15 cellular contexts compared by ENCODE assay signal in the genomic region with DNA sequence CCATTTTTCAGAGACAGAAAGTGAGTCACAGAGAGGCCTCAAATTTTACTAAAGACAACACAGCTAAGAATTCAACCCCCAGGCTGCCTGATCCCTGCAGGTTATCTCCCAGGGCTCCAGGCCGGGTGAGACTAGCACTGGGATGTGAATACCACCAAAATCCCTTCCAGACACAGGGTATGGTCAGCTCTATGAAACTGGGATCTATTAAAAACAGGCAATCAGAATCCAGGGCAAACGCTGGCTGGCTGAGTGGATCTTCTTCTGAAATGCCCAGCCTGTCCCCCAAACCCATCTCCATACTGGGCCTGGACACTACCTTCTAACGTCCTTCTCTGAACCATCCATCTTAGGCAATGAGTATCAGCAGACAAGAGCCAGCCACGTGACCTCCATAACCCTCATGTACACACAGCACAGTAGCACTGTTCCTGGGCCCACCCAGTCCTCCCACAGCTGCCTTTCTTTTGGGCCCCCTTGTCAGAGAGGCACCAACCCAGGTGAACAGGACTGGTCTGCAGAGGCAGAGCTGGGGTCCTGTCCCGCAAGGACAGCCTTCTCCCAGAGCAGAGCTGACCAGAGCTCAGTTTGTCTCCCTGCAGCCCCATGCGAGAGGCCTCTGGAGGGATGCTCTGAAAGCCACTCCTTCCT. TPM values are rescaled to one million over a fixed set of nuclear protein-coding genes. Genes with fewer than 3 reads are reported as not detected.
DNase-seq lines count a peak whose midpoint lies in the region; ATAC-seq and TF ChIP-seq lines count a peak whose summit lies in the region.
"Had no signal": no experiment of that assay in that cellular context is flagged by ENCODE, and none has a peak within 500 bp of the region (broad histone marks: within the 10 kb centered on the region; RNA-seq: fewer than 3 reads in every experiment).

No MANE protein-coding gene starts in this region.

- DNase-seq in cardiac septum (ENCODE audit: low spot score): peak; percentile 61
- no peak for DNase-seq in Right ventricle myocardium inferior (ENCODE audit: missing footprints)
- DNase-seq in SK-N-DZ (ENCODE audit: low spot score): peak; percentile 39
- no peak for DNase-seq in glutamatergic neuron
- no peak for DNase-seq in progenitor cell of endocrine pancreas (ENCODE audit: low spot score, unreplicated experiment)
- no peak for DNase-seq in NCI-H2171 treated with DMSO at 0.1 percent for 48 hours (lab: John Stamatoyannopoulos, UW)
- DNase-seq in sigmoid colon: no peak
- DNase-seq in NCI-H526 (lab: John Stamatoyannopoulos, UW): no peak
- DNase-seq: activated T-cell treated with anti-CD3 and anti-CD28 coated beads for 4 hours; islet precursor cell; NCI-H1048; stimulated activated naive CD8-positive, alpha-beta T cell treated with anti-CD3 and anti-CD28 coated beads, Interleukin-15, amount 100 ng/mL, for 72 hours; uterus had no signal

- H3K4me3 ChIP-seq in sigmoid colon: no peak overlapping the region

- H3K9me3 Mint-ChIP-seq in glutamatergic neuron (ENCODE audit: unreplicated experiment) (peaks cover 28% of the 10 kb centered on the region), progenitor cell of endocrine pancreas (ENCODE audit: low read depth) (no peaks in the 10 kb centered on the region)
- H3K9me3 Mint-ChIP-seq: activated naive CD4-positive, alpha-beta T cell treated with anti-CD3 and anti-CD28 coated beads, Interleukin-2, amount 50 U/mL, for 24 hours; stimulated activated naive CD8-positive, alpha-beta T cell treated with anti-CD3 and anti-CD28 coated beads, Interleukin-15, amount 100 ng/mL, for 72 hours had no signal

- H3K27me3 Mint-ChIP-seq in glutamatergic neuron (ENCODE audit: unreplicated experiment): peaks cover 26% of the 10 kb centered on the region
- H3K27me3 Mint-ChIP-seq in progenitor cell of endocrine pancreas: peaks cover 73% of the 10 kb centered on the region

- intact Hi-C loops in cardiac septum (cut with DNase I): loop anchor here (2.0 to 10.0 kb wide), 2 partner anchors 65 to 229 kb away; partner anchors contain the start of gene TOPBP1
- intact Hi-C loops in Right ventricle myocardium inferior (cut with DNase I): loop anchor here (2.0 kb wide), 1 partner anchor 65 kb away; no protein-coding TSS in a partner anchor
- intact Hi-C loops in sigmoid colon (cut with DNase I): no loop called here

- no peak for ATAC-seq in Right ventricle myocardium inferior

- H3K4me1 Mint-ChIP-seq in glutamatergic neuron (ENCODE audit: low read depth, unreplicated experiment) (peaks cover 36% of the 10 kb centered on the region), progenitor cell of endocrine pancreas (ENCODE audit: low read depth) (no peaks in the 10 kb centered on the region)
- H3K4me1 Mint-ChIP-seq: activated naive CD4-positive, alpha-beta T cell treated with anti-CD3 and anti-CD28 coated beads, Interleukin-2, amount 50 U/mL, for 24 hours had no signal

- H3K27ac ChIP-seq in sigmoid colon: no peak overlapping the region
- H3K27ac ChIP-seq: cardiac muscle cell, uterus had no signal

- WGBS in sigmoid colon, 2 donors: 74 to 89% methylated on average over 6 of the region's 6 CpGs

- H3K27ac Mint-ChIP-seq in glutamatergic neuron (ENCODE audit: unreplicated experiment): peak overlapping the region; percentile 97
- no peak overlapping the region for H3K27ac Mint-ChIP-seq in progenitor cell of endocrine pancreas
- H3K27ac Mint-ChIP-seq: activated naive CD4-positive, alpha-beta T cell treated with anti-CD3 and anti-CD28 coated beads, Interleukin-2, amount 50 U/mL, for 24 hours; stimulated activated naive CD8-positive, alpha-beta T cell treated with anti-CD3 and anti-CD28 coated beads, Interleukin-15, amount 100 ng/mL, for 72 hours had no signal

- H3K27me3 ChIP-seq in sigmoid colon: no peaks in the 10 kb centered on the region
- H3K27me3 ChIP-seq: uterus had no signal

- no peak for TF ChIP-seq CTCF in glutamatergic neuron (IDR thresholded peaks at IDR 0.05; ENCODE audit: partially characterized antibody, unreplicated experiment)
- TF ChIP-seq CTCF in progenitor cell of endocrine pancreas (IDR thresholded peaks at IDR 0.05; ENCODE audit: unreplicated experiment): no peak
- TF ChIP-seq CTCF in sigmoid colon (IDR thresholded peaks at IDR 0.05): no peak

- H3K4me1 ChIP-seq in sigmoid colon: peaks cover 0 to 19% (median 10%) of the 10 kb centered on the region in 4 donors
- H3K4me1 ChIP-seq: uterus had no signal

- TF ChIP-seq EP300 in sigmoid colon (IDR thresholded peaks at IDR 0.05): no peak

- peak overlapping the region; percentile 86 for H3K4me3 Mint-ChIP-seq in glutamatergic neuron (ENCODE audit: unreplicated experiment)
- peak overlapping the region; percentile 71 for H3K4me3 Mint-ChIP-seq in progenitor cell of endocrine pancreas (ENCODE audit: low read depth)
- H3K4me3 Mint-ChIP-seq: activated naive CD4-positive, alpha-beta T cell treated with anti-CD3 and anti-CD28 coated beads, Interleukin-2, amount 50 U/mL, for 24 hours had no signal

- H3K36me3 ChIP-seq in sigmoid colon: no peaks in the 10 kb centered on the region
- H3K36me3 ChIP-seq: cardiac muscle cell, uterus had no signal

- no peak for TF ChIP-seq POLR2A in sigmoid colon (IDR thresholded peaks at IDR 0.05)

- H3K36me3 Mint-ChIP-seq in glutamatergic neuron (ENCODE audit: unreplicated experiment): no peaks in the 10 kb centered on the region
- H3K36me3 Mint-ChIP-seq in progenitor cell of endocrine pancreas (ENCODE audit: insufficient read depth): no peaks in the 10 kb centered on the region
- H3K36me3 Mint-ChIP-seq: activated naive CD4-positive, alpha-beta T cell treated with anti-CD3 and anti-CD28 coated beads, Interleukin-2, amount 50 U/mL, for 24 hours had no signal

- no peaks in the 10 kb centered on the region for H3K9me3 ChIP-seq in sigmoid colon
- H3K9me3 ChIP-seq: uterus had no signal

RNA-seq across cellular contexts. Expression of gene RAB6B, which starts 1.9 kb away (rescaled TPM):
- total RNA-seq in cardiac septum (42.4 TPM), Right ventricle myocardium inferior (58.8 TPM), glutamatergic neuron (ENCODE audit: unreplicated experiment) (222 TPM), progenitor cell of endocrine pancreas (10.5 and 12.9 TPM in 2 replicates), sigmoid colon (1 to 10 TPM; 4.3 to 8.0 (median 5.5) TPM)
- polyA plus RNA-seq in SK-N-DZ (2014; cell fraction: cytosol; rRNA removed): 11.6 and 13.3 TPM in 2 replicates
- 18.2 and 19.8 TPM in 2 replicates for polyA plus RNA-seq in SK-N-DZ (2014; cell fraction: nucleus; rRNA removed)
- polyA plus RNA-seq in sigmoid colon: 10 to 100 TPM in 1 of 3 donors, 1 to 10 TPM in 1, under 1 TPM in 1; 0.60 to 19.7 (median 5.1) TPM

Comparison
In these comparisons a context has a peak if more than half of its experiments do, and no peak if none do; other contexts are left out.
1. DNase-seq: peak in cardiac septum (single experiment) and SK-N-DZ (single experiment); none in Right ventricle myocardium inferior (single experiment), glutamatergic neuron (single experiment), progenitor cell of endocrine pancreas (single experiment), NCI-H2171 treated with DMSO at 0.1 percent for 48 hours (single experiment), sigmoid colon (single experiment) and NCI-H526 (0 of 2).